In the genomic region with DNA sequence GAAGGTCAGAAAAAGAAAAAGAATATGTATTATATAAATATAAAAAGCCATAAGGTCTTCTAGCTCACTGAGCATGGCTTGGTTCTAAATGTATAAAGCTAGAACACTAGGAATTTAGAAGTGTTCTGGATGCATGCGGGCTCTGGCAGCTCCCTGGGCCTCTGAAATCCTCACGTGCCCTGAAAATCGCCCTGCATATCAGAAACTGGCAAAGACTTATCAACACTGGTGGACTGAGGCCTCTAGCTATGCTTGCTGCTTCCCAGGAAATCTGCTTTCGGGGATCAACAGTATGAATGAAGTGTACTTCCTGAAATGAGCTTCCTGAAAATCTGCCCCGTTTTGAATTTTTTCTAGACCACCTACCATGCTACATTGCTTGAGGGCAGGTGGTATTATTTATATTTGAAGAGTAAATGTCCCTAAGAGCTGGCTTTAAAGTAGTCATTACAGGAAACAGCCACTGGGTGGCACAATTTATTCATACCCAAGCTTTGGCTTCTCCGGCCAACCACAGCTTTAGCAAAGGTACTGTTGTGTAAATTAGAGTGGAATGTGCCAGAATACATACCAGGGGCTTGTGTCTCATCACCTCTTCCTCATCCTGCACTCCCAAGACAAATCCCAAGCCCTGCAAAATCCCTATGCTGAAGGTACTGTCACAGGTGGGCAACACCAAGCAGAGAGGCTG, we compare ENCODE assay signal across 1 cellular context.
TF ChIP-seq lines count a peak whose summit lies in the region.

No MANE protein-coding gene starts in this region.

TF ChIP-seq in HepG2, 621 proteins besides CTCF, POLR2A, EP300 and RAD21 (continued from another document):
- TF ChIP-seq, protein P1, sequence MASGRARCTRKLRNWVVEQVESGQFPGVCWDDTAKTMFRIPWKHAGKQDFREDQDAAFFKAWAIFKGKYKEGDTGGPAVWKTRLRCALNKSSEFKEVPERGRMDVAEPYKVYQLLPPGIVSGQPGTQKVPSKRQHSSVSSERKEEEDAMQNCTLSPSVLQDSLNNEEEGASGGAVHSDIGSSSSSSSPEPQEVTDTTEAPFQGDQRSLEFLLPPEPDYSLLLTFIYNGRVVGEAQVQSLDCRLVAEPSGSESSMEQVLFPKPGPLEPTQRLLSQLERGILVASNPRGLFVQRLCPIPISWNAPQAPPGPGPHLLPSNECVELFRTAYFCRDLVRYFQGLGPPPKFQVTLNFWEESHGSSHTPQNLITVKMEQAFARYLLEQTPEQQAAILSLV (CRISPR knock-in tag; IDR thresholded peaks at IDR 0.05; ENCODE audit: borderline replicate concordance): no peak
- TF ChIP-seq, protein P2, sequence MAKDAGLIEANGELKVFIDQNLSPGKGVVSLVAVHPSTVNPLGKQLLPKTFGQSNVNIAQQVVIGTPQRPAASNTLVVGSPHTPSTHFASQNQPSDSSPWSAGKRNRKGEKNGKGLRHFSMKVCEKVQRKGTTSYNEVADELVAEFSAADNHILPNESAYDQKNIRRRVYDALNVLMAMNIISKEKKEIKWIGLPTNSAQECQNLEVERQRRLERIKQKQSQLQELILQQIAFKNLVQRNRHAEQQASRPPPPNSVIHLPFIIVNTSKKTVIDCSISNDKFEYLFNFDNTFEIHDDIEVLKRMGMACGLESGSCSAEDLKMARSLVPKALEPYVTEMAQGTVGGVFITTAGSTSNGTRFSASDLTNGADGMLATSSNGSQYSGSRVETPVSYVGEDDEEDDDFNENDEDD (CRISPR knock-in tag; IDR thresholded peaks at IDR 0.05; ENCODE audit: borderline replicate concordance): no peak
- TF ChIP-seq RBFOX2 (IDR thresholded peaks at IDR 0.05; ENCODE audit: low read depth, low read length) (no peak), STAG1 (CRISPR knock-in tag; IDR thresholded peaks at IDR 0.05) (peak; percentile 92), PAWR (CRISPR knock-in tag; IDR thresholded peaks at IDR 0.05; ENCODE audit: borderline replicate concordance) (no peak), SMC3 (IDR thresholded peaks at IDR 0.05; ENCODE audit: low read length) (peak; percentile 95), ADNP (CRISPR knock-in tag; IDR thresholded peaks at IDR 0.05) (no peak), ZBTB1 (CRISPR knock-in tag; IDR thresholded peaks at IDR 0.05; ENCODE audit: borderline replicate concordance) (no peak), NFE2L2 (IDR thresholded peaks at IDR 0.05; ENCODE audit: low read length) (0 out of 2 replicates have a peak, but pooled peaks have one; percentile 5), TEAD3 (CRISPR knock-in tag; optimal IDR thresholded peaks at IDR 0.05; ENCODE audit: borderline replicate concordance) (peak; percentile 54), MTF1 (CRISPR knock-in tag; IDR thresholded peaks at IDR 0.05) (no peak)
- TF ChIP-seq, protein P3, sequence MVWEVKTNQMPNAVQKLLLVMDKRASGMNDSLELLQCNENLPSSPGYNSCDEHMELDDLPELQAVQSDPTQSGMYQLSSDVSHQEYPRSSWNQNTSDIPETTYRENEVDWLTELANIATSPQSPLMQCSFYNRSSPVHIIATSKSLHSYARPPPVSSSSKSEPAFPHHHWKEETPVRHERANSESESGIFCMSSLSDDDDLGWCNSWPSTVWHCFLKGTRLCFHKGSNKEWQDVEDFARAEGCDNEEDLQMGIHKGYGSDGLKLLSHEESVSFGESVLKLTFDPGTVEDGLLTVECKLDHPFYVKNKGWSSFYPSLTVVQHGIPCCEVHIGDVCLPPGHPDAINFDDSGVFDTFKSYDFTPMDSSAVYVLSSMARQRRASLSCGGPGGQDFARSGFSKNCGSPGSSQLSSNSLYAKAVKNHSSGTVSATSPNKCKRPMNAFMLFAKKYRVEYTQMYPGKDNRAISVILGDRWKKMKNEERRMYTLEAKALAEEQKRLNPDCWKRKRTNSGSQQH (CRISPR knock-in tag; IDR thresholded peaks at IDR 0.05; ENCODE audit: low read depth): 0 out of 2 replicates have a peak, but pooled peaks have one; percentile 37
